In genomic region chr20:49006446-49006980, GRCh38 we compare ENCODE assay signal across 22 cellular contexts.
"Had no signal": no experiment of that assay in that cellular context is flagged by ENCODE, and none has a peak within 500 bp of the region (broad histone marks: within the 10 kb centered on the region; RNA-seq: fewer than 3 reads in every experiment).

No MANE protein-coding gene starts in this region.

- H3K9me3 Mint-ChIP-seq: activated CD4-positive, alpha-beta T cell treated with anti-CD3 and anti-CD28 coated beads, Interleukin-2, amount 10 ng/mL, durations not matched to agents 24 days and 14 days; activated CD8-positive, alpha-beta T cell treated with anti-CD3 and anti-CD28 coated beads for 36 hours; natural killer cell treated with Interleukin-12 subunit alpha and Interleukin-12 subunit beta and Interleukin-15 and Interleukin-18, amount 100 ng/mL, for 72 hours; stimulated activated memory B cell treated with anti-CD40 and anti-IgM and Interleukin-4, amounts not matched to agents 10 μg/mL and 1 μg/mL and 100 μg/mL, for 72 hours had no signal

- H3K4me1 ChIP-seq: ascending aorta, gastroesophageal sphincter, parathyroid adenoma, transverse colon, uterus had no signal

- H2AFZ ChIP-seq: parathyroid adenoma had no signal

- H3K27me3 Mint-ChIP-seq: activated CD4-positive, alpha-beta T cell treated with anti-CD3 and anti-CD28 coated beads, Interleukin-2, amount 10 ng/mL, durations not matched to agents 24 days and 14 days; activated CD8-positive, alpha-beta memory T cell treated with anti-CD3 and anti-CD28 coated beads, Interleukin-2, amount 10 ng/mL, durations not matched to agents 7 days and 5 days; activated CD8-positive, alpha-beta T cell treated with anti-CD3 and anti-CD28 coated beads for 36 hours; activated naive CD8-positive, alpha-beta T cell; natural killer cell treated with Interleukin-12 subunit alpha and Interleukin-12 subunit beta and Interleukin-15 and Interleukin-18, amount 100 ng/mL, for 72 hours; stimulated activated memory B cell treated with anti-CD40 and anti-IgM and Interleukin-4, amounts not matched to agents 10 μg/mL and 1 μg/mL and 100 μg/mL, for 72 hours; T-helper 17 cell had no signal

- FAIRE-seq: small intestine had no signal

- H3K4me1 Mint-ChIP-seq: activated CD4-positive, alpha-beta T cell treated with anti-CD3 and anti-CD28 coated beads, Interleukin-2, amount 10 ng/mL, durations not matched to agents 24 days and 14 days; activated CD8-positive, alpha-beta memory T cell treated with anti-CD3 and anti-CD28 coated beads, Interleukin-2, amount 10 ng/mL, durations not matched to agents 7 days and 5 days; stimulated activated memory B cell treated with anti-CD40 and anti-IgM and Interleukin-4, amounts not matched to agents 10 μg/mL and 1 μg/mL and 100 μg/mL, for 72 hours; T-helper 17 cell had no signal

- H3K4me3 Mint-ChIP-seq: activated CD4-positive, alpha-beta T cell treated with anti-CD3 and anti-CD28 coated beads, Interleukin-2, amount 10 ng/mL, durations not matched to agents 24 days and 14 days; activated CD8-positive, alpha-beta memory T cell treated with anti-CD3 and anti-CD28 coated beads, Interleukin-2, amount 10 ng/mL, durations not matched to agents 7 days and 5 days; activated CD8-positive, alpha-beta T cell treated with anti-CD3 and anti-CD28 coated beads for 36 hours; activated naive CD8-positive, alpha-beta T cell; natural killer cell treated with Interleukin-12 subunit alpha and Interleukin-12 subunit beta and Interleukin-15 and Interleukin-18, amount 100 ng/mL, for 72 hours; stimulated activated memory B cell treated with anti-CD40 and anti-IgM and Interleukin-4, amounts not matched to agents 10 μg/mL and 1 μg/mL and 100 μg/mL, for 72 hours; T-helper 17 cell had no signal

- H3K9ac ChIP-seq: parathyroid adenoma had no signal

- ATAC-seq: activated CD8-positive, alpha-beta memory T cell treated with anti-CD3 and anti-CD28 coated beads, Interleukin-2, amount 10 ng/mL, durations not matched to agents 7 days and 5 days; activated CD8-positive, alpha-beta T cell treated with anti-CD3 and anti-CD28 coated beads for 36 hours; gastroesophageal sphincter; left cardiac atrium; natural killer cell treated with Interleukin-12 subunit alpha and Interleukin-12 subunit beta and Interleukin-15 and Interleukin-18, amount 100 ng/mL, for 72 hours; sciatic nerve; stimulated activated memory B cell treated with anti-CD40 and anti-IgM and Interleukin-4, amounts not matched to agents 10 μg/mL and 1 μg/mL and 100 μg/mL, for 72 hours; T-helper 17 cell had no signal

- H3K27ac Mint-ChIP-seq: activated CD4-positive, alpha-beta T cell treated with anti-CD3 and anti-CD28 coated beads, Interleukin-2, amount 10 ng/mL, durations not matched to agents 24 days and 14 days; activated CD8-positive, alpha-beta memory T cell treated with anti-CD3 and anti-CD28 coated beads, Interleukin-2, amount 10 ng/mL, durations not matched to agents 7 days and 5 days; activated CD8-positive, alpha-beta T cell treated with anti-CD3 and anti-CD28 coated beads for 36 hours; activated naive CD8-positive, alpha-beta T cell; natural killer cell treated with Interleukin-12 subunit alpha and Interleukin-12 subunit beta and Interleukin-15 and Interleukin-18, amount 100 ng/mL, for 72 hours; stimulated activated memory B cell treated with anti-CD40 and anti-IgM and Interleukin-4, amounts not matched to agents 10 μg/mL and 1 μg/mL and 100 μg/mL, for 72 hours; T-helper 17 cell had no signal

- DNase-seq: activated CD4-positive, alpha-beta T cell treated with anti-CD3 and anti-CD28 coated beads, Interleukin-2, amount 10 ng/mL, durations not matched to agents 24 days and 14 days; activated CD8-positive, alpha-beta memory T cell treated with anti-CD3 and anti-CD28 coated beads, Interleukin-2, amount 10 ng/mL, durations not matched to agents 7 days and 5 days; activated CD8-positive, alpha-beta T cell treated with anti-CD3 and anti-CD28 coated beads for 36 hours; activated gamma-delta T cell treated with Interleukin-2 at 50 U/mL for 16 hours; activated T-cell treated with anti-CD3 and anti-CD28 coated beads for 4 hours; cortex of kidney; islet precursor cell; left cardiac atrium; small intestine; stimulated activated CD4-positive, alpha-beta T cell treated with anti-CD3 and anti-CD28 coated beads, Interleukin-2, amount 100 ng/mL, for 24 hours; T-helper 17 cell; transverse colon; uterus had no signal

- H3K27me3 ChIP-seq: adrenal gland, ascending aorta, gastroesophageal sphincter, transverse colon, uterus had no signal

- H3K9me3 ChIP-seq: adrenal gland, ascending aorta, gastroesophageal sphincter, transverse colon, uterus had no signal

- H3K27ac ChIP-seq: adrenal gland, ascending aorta, epithelial cell of prostate, gastroesophageal sphincter, parathyroid adenoma, transverse colon, uterus had no signal

- H3K4me3 ChIP-seq: adrenal gland, ascending aorta, gastroesophageal sphincter, transverse colon, uterus had no signal

- H3K36me3 ChIP-seq: uterus had no signal
